In the genomic region with DNA sequence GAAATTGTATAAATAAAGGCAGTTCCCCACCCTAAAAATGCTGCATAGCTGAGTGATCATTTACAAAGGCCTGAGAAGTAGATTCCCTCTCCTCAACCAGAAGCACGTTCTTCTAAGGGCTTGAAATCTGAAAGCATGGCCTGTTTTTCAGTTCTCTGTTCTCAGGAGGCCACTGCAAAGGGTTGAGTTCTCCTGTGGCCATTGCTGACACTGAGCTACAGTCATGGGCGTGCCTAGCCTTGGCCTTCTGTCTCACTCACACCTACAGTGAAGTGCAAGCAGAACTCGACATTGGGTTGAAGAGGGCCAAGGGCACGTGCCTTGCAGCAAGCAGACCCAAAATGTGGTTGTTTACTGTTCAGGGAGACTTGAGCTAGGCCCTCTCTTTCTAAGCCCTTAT, we compare ENCODE assay signal across 23 cellular contexts.
"Had no signal": no experiment of that assay in that cellular context is flagged by ENCODE, and none has a peak within 500 bp of the region (broad histone marks: within the 10 kb centered on the region; RNA-seq: fewer than 3 reads in every experiment).

No MANE protein-coding gene starts in this region.

- H3K79me2 ChIP-seq: hepatocyte had no signal

- H3K36me3 ChIP-seq: tibial artery, uterus had no signal

- DNase-seq: activated B cell treated with CpG ODN at 0.5 μM for 24 hours; activated CD4-positive, alpha-beta T cell treated with anti-CD3 and anti-CD28 coated beads for 48 hours; activated CD8-positive, alpha-beta T cell treated with anti-CD3 and anti-CD28 coated beads for 36 hours; activated naive CD4-positive, alpha-beta T cell treated with Interleukin-2 at 50 U/mL for 16 hours; activated T-cell treated with anti-CD3 and anti-CD28 coated beads, Interleukin-2, amount 50 U/mL, for 1 hour; anterior cingulate cortex; caudate nucleus; dorsolateral prefrontal cortex; foreskin keratinocyte; left colon; nephron progenitor cell; nucleus accumbens; retina; stimulated activated CD8-positive, alpha-beta memory T cell treated with anti-CD3 and anti-CD28 coated beads, Interleukin-4, amount 100 ng/mL, for 48 hours; stimulated activated naive CD4-positive, alpha-beta T cell treated with Interleukin-2 at 50 U/mL for 16 hours; T-helper 9 cell; tibial artery; uterus had no signal

- H3K4me1 Mint-ChIP-seq: activated B cell treated with CpG ODN at 0.5 μM for 24 hours, brain, nephron progenitor cell had no signal

- H3K9me3 Mint-ChIP-seq: activated T-helper 2 cell treated with anti-CD3 and anti-CD28 coated beads, Interferon-gamma antibody, Interleukin-2, Interleukin-4, amounts not matched to agents 10 μg/mL and 5 μg/mL and 100 μg/mL, durations not matched to agents 14 hours and 24 hours and 36 hours had no signal

- H3K27ac Mint-ChIP-seq: activated B cell treated with CpG ODN at 0.5 μM for 24 hours; activated CD8-positive, alpha-beta T cell treated with anti-CD3 and anti-CD28 coated beads for 36 hours; activated T-helper 2 cell treated with anti-CD3 and anti-CD28 coated beads, Interferon-gamma antibody, Interleukin-2, Interleukin-4, amounts not matched to agents 10 μg/mL and 5 μg/mL and 100 μg/mL, durations not matched to agents 14 hours and 24 hours and 36 hours; brain; nephron progenitor cell had no signal

- H3K4me2 ChIP-seq: hepatocyte had no signal

- H3K4me3 Mint-ChIP-seq: activated B cell treated with CpG ODN at 0.5 μM for 24 hours; activated CD8-positive, alpha-beta T cell treated with anti-CD3 and anti-CD28 coated beads for 36 hours; brain; nephron progenitor cell had no signal

- H3K9me3 ChIP-seq: uterus had no signal

- H2AFZ ChIP-seq: hepatocyte had no signal

- H3K27me3 ChIP-seq: dorsolateral prefrontal cortex, foreskin keratinocyte, hepatocyte, tibial artery, uterus had no signal

- H3K4me1 ChIP-seq: foreskin keratinocyte, tibial artery, uterus had no signal

- ATAC-seq: activated CD8-positive, alpha-beta T cell treated with anti-CD3 and anti-CD28 coated beads for 36 hours; foreskin keratinocyte; left colon had no signal

- H3K27me3 Mint-ChIP-seq: activated B cell treated with CpG ODN at 0.5 μM for 24 hours; activated CD8-positive, alpha-beta T cell treated with anti-CD3 and anti-CD28 coated beads for 36 hours had no signal

- H3K4me3 ChIP-seq: dorsolateral prefrontal cortex, hepatocyte, lung, tibial artery, uterus had no signal

- H3K27ac ChIP-seq: dorsolateral prefrontal cortex, epithelial cell of prostate, foreskin keratinocyte, hepatocyte, tibial artery, uterus had no signal
